In the genomic region with DNA sequence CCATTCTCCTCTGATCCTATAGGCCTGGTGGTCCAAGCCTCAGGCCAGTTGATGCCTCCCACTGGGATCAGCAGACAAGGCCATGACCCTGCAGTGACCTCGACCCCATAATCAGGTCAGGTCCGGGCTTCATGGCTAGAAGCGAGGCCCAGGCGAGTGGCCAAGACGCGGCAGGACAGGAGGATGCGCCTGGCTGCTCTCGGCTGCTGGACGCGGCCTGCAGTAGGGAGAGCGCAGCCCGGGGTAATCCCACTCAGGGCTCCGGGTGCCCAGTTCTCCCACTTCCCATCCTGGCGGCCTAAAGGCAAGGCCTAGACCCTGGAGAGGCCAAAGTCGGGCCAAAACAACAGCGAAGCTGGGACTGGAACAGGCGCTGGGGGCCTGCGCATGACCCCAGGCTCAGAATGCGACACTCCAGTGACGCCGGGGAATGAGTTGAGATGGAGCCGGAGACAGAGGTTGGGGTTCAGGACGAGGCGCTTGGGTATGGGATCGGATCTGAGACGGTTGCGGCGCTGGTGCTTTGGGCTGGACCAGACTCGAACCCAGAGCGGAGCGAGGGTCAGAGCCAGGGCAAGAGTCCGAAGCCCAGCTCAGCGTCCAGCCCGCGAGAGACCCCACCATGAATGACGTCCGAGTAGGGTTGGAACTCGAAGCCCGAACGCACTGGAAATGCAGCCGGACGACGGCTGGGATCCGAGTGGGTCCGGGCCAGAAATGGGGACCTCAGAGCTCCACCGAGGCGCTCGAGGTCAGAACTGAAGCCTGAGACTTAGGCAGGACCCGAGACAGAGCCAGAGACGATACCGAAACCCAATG, we compare ENCODE assay signal across 24 cellular contexts. TPM values are rescaled to one million over a fixed set of nuclear protein-coding genes. Genes with fewer than 3 reads are reported as not detected.
DNase-seq lines count a peak whose midpoint lies in the region; ATAC-seq, FAIRE-seq and TF ChIP-seq lines count a peak whose summit lies in the region.
"Had no signal": no experiment of that assay in that cellular context is flagged by ENCODE, and none has a peak within 500 bp of the region (broad histone marks: within the 10 kb centered on the region; RNA-seq: fewer than 3 reads in every experiment).

No MANE protein-coding gene starts in this region.

- TF ChIP-seq CTCF in heart left ventricle (IDR thresholded peaks at IDR 0.05) (no peak), endothelial cell (IDR thresholded peaks at IDR 0.05; ENCODE audit: unreplicated experiment) (no peak)

- H3K4me3 ChIP-seq in heart left ventricle (peak overlapping the region in 10 of 12 donors; percentile 6 to 61 (median 19)), muscle layer of colon (ENCODE audit: low read depth in 1 of 2, low read length in 2 of 2) (peak overlapping the region; percentile 5 to 41), thymus (ENCODE audit: low read length) (peak overlapping the region; percentile 11)
- H3K4me3 ChIP-seq: BLaER1, left lung, smooth muscle cell had no signal

- DNase-seq in heart left ventricle (no peak), Right ventricle myocardium inferior (ENCODE audit: missing footprints) (no peak), endothelial cell (ENCODE audit: low spot score) (no peak), H54 (ENCODE audit: insufficient read length, low spot score) (no peak), activated gamma-delta T cell treated with Interleukin-2 at 50 U/mL for 16 hours (no peak)
- DNase-seq: activated CD4-positive, alpha-beta T cell treated with anti-CD3 and anti-CD28 coated beads for 48 hours; activated naive CD4-positive, alpha-beta T cell; anterior cingulate cortex; foreskin fibroblast; GDM1; left lung; NCI-H1436 treated with DMSO at 0.1 percent for 48 hours; NCI-H345; pancreas; stimulated activated CD4-positive, alpha-beta T cell treated with anti-CD3 and anti-CD28 coated beads, Interleukin-4, amount 100 ng/mL, for 4 hours had no signal

- no peak for ATAC-seq in heart left ventricle
- ATAC-seq in Right ventricle myocardium inferior: no peak
- no peak for ATAC-seq in HG02884 (IDR thresholded peaks at IDR 0.05; ENCODE audit: unreplicated experiment)
- ATAC-seq: HepG2, left lung had no signal

- peaks cover 32 to 98% (median 89%) of the 10 kb centered on the region in 9 donors for H3K27me3 ChIP-seq in heart left ventricle
- H3K27me3 ChIP-seq in muscle layer of colon (ENCODE audit: control insufficient read depth in 1 of 2, insufficient read depth in 2 of 2, low read length in 2 of 2): peaks cover 69 to 92% of the 10 kb centered on the region in 2 donors
- H3K27me3 ChIP-seq in thymus (ENCODE audit: control insufficient read depth, insufficient read depth): peaks cover 85% of the 10 kb centered on the region

- H3K9ac ChIP-seq in muscle layer of colon (ENCODE audit: low read length): no peak overlapping the region
- H3K9ac ChIP-seq: BLaER1 had no signal

- H3K36me3 Mint-ChIP-seq in endothelial cell (ENCODE audit: low read depth, unreplicated experiment): peaks cover 14% of the 10 kb centered on the region

- peaks cover 36% of the 10 kb centered on the region for H3K27me3 Mint-ChIP-seq in endothelial cell (ENCODE audit: unreplicated experiment)

- 43 to 72% (median 55%) methylated on average over 50 to 51 of the region's 51 CpGs for WGBS in heart left ventricle, 4 donors
- WGBS in thymus: 61% methylated on average over 51 of the region's 51 CpGs

- FAIRE-seq in H54 (lab: Jason Lieb, UNC): no peak
- FAIRE-seq: A204.1, GM12891, HepG2, pancreas had no signal

- H3K36me3 ChIP-seq in heart left ventricle: no peaks in the 10 kb centered on the region
- no peaks in the 10 kb centered on the region for H3K36me3 ChIP-seq in muscle layer of colon (ENCODE audit: insufficient read depth, low read length)
- H3K36me3 ChIP-seq in thymus (ENCODE audit: control insufficient read depth, insufficient read depth): no peaks in the 10 kb centered on the region
- H3K36me3 ChIP-seq: BLaER1, left lung, pancreas had no signal

- peaks cover 45% of the 10 kb centered on the region for H3K4me1 Mint-ChIP-seq in endothelial cell (ENCODE audit: unreplicated experiment)

- peaks cover 0 to 54% (median 24%) of the 10 kb centered on the region in 12 donors for H3K4me1 ChIP-seq in heart left ventricle
- peaks cover 8% of the 10 kb centered on the region for H3K4me1 ChIP-seq in muscle layer of colon (ENCODE audit: insufficient read depth, low read length)
- no peaks in the 10 kb centered on the region for H3K4me1 ChIP-seq in thymus (ENCODE audit: control insufficient read depth, insufficient read depth, low read length)

- H3K9me3 ChIP-seq in heart left ventricle (no peaks in the 10 kb centered on the region), muscle layer of colon (ENCODE audit: low read length) (no peaks in the 10 kb centered on the region), thymus (ENCODE audit: control insufficient read depth) (peaks cover 2% of the 10 kb centered on the region)
- H3K9me3 ChIP-seq: left lung, pancreas had no signal

- no peak overlapping the region for H3K27ac Mint-ChIP-seq in endothelial cell (ENCODE audit: unreplicated experiment)
- H3K27ac Mint-ChIP-seq: endodermal cell had no signal

- H3K27ac ChIP-seq in heart left ventricle (no peak overlapping the region), muscle layer of colon (ENCODE audit: low read depth, low read length) (no peak overlapping the region), thymus (ENCODE audit: low read depth) (no peak overlapping the region)
- H3K27ac ChIP-seq: BLaER1, left lung, pancreas had no signal

- TF ChIP-seq POLR2A in heart left ventricle (IDR thresholded peaks at IDR 0.05) (no peak), H54 (IDR thresholded peaks at IDR 0.05; ENCODE audit: low read depth, low read length) (no peak)

- H3K4me3 Mint-ChIP-seq in endothelial cell (ENCODE audit: unreplicated experiment): peak overlapping the region; percentile 68
- H3K4me3 Mint-ChIP-seq: endodermal cell had no signal

- peaks cover 4% of the 10 kb centered on the region for H3K9me3 Mint-ChIP-seq in endothelial cell (ENCODE audit: unreplicated experiment)

- intact Hi-C loops in heart left ventricle (cut with DNase I) (loop anchor here in 1 of 10 donors (5.0 to 10.0 kb wide), 2 partner anchors 101 to 122 kb away; no protein-coding TSS in a partner anchor), Right ventricle myocardium inferior (cut with DNase I) (loop anchor here (5.0 to 10.0 kb wide), 2 partner anchors 98 to 119 kb away; no protein-coding TSS in a partner anchor)

RNA-seq across cellular contexts. Expression of gene LHX6, which starts 3.2 kb away (rescaled TPM):
- total RNA-seq in heart left ventricle (10 to 100 TPM in 2 of 9 donors, 1 to 10 TPM in 7; 2.9 to 11.2 (median 6.5) TPM), Right ventricle myocardium inferior (6.1 TPM), endothelial cell (ENCODE audit: unreplicated experiment) (6.0 TPM)
- polyA plus RNA-seq in heart left ventricle (1 to 10 TPM; 4.5 to 8.4 TPM), thymus (1.1 TPM)
- total RNA-seq: smooth muscle cell had no signal
- polyA plus RNA-seq: smooth muscle cell had no signal

RNA-seq across cellular contexts. Expression of gene RBM18, which starts 39.1 kb away (rescaled TPM):
- total RNA-seq in heart left ventricle (10 to 100 TPM; 24.7 to 49.0 (median 38.4) TPM), Right ventricle myocardium inferior (38.5 TPM), endothelial cell (ENCODE audit: unreplicated experiment) (22.2 TPM)
- polyA plus RNA-seq in heart left ventricle (10 to 100 TPM in 1 of 2 donors, 1 to 10 TPM in 1; 7.9 to 18.8 TPM), thymus (10.6 TPM)

RNA-seq across cellular contexts. Expression of gene MRRF, which starts 39.1 kb away (rescaled TPM):
- total RNA-seq in heart left ventricle (10 to 100 TPM; 29.2 to 44.5 (median 36.0) TPM), Right ventricle myocardium inferior (39.1 TPM), endothelial cell (ENCODE audit: unreplicated experiment) (40.3 TPM)
- polyA plus RNA-seq in heart left ventricle (10 to 100 TPM; 27.0 to 48.1 TPM), thymus (27.0 TPM)
